ENCODE assay signal across 8 cellular contexts in the genomic region with DNA sequence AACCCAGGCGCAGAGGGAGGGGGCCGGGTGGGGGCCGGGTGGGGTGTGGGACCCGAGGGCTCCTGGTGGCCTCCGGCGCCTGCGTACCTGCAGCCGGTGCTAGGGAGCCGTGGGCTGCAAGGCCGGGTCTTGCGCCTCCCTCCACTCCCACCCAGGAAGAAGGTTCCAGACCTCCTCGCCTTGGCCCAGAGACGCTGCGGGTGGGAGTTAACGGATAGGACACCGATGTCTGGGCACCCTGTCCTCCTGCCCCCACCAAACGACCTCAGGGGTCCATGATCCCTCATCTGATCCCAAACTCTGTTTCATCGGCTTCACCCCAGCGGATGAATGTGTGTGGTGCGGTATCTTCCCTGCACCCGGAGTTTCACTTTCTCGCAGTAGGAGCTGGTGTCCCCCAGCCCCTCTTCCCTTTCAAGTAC. TPM values are rescaled to one million over a fixed set of nuclear protein-coding genes. Genes with fewer than 3 reads are reported as not detected.
DNase-seq lines count a peak whose midpoint lies in the region; ATAC-seq and TF ChIP-seq lines count a peak whose summit lies in the region.

No MANE protein-coding gene starts in this region.

- WGBS in thymus: 3% methylated on average over 22 of the region's 22 CpGs

- H3K4me1 ChIP-seq in left lung: peaks cover 6 to 35% of the 10 kb centered on the region in 2 donors
- peaks cover 7% of the 10 kb centered on the region for H3K4me1 ChIP-seq in thymus (ENCODE audit: control insufficient read depth, insufficient read depth, low read length)

- H3K4me1 Mint-ChIP-seq in HFFc6 (ENCODE audit: low read depth): peaks cover 30% of the 10 kb centered on the region

- H3K4me3 Mint-ChIP-seq in HFFc6: peak overlapping the region; percentile 99

- peaks cover 27% of the 10 kb centered on the region for H3K9me3 ChIP-seq in AG04450 (ENCODE audit: control insufficient read depth, insufficient read depth, low read length)
- no peaks in the 10 kb centered on the region for H3K9me3 ChIP-seq in left lung
- H3K9me3 ChIP-seq in thymus (ENCODE audit: control insufficient read depth): no peaks in the 10 kb centered on the region

- POLR2A ChIA-PET in AG04450 (lab: Yijun Ruan, JAX): interaction anchor here (1.5 kb wide), 1 partner anchor 11 kb away, joined by 4 read pairs; no protein-coding TSS in a partner anchor

- CTCF ChIA-PET in AG04450 (lab: Charles Lee): interaction anchor here (1.0 kb wide), 1 partner anchor 183 kb away, joined by 3 read pairs; no protein-coding TSS in a partner anchor

- TF ChIP-seq CTCF in AG04450 (IDR thresholded peaks at IDR 0.05; ENCODE audit: low read depth, low read length) (no peak), HFFc6 (IDR thresholded peaks at IDR 0.05) (no peak), left lung (IDR thresholded peaks at IDR 0.05) (no peak)

- H3K4me3 ChIP-seq in AG04450 (ENCODE audit: low read depth, low read length): peak overlapping the region; percentile 76
- peak overlapping the region; percentile 46 to 57 for H3K4me3 ChIP-seq in left lung
- H3K4me3 ChIP-seq in thymus (ENCODE audit: low read length): peak overlapping the region; percentile 43

- peaks cover 24% of the 10 kb centered on the region for H3K36me3 Mint-ChIP-seq in HFFc6 (ENCODE audit: low read depth)

- H3K9me3 Mint-ChIP-seq in HFFc6: no peaks in the 10 kb centered on the region; the same call in 1 of the 2 replicates

- intact Hi-C loops in left lung (cut with DNase I): no loop called here

- H3K27me3 Mint-ChIP-seq in HFFc6 (ENCODE audit: insufficient read depth): peaks cover 18% of the 10 kb centered on the region

- DNase-seq in AG04450 (ENCODE audit: low read depth, low spot score) (no peak), HFFc6 (peak; percentile 24), amniotic stem cell (lab: John Stamatoyannopoulos, UW) (peak; percentile 42), left lung (no peak), activated gamma-delta T cell treated with Interleukin-2 at 50 U/mL for 16 hours (no peak), NCI-H345 (lab: John Stamatoyannopoulos, UW) (no peak)
- DNase-seq in stimulated activated CD4-positive, alpha-beta T cell treated with anti-CD3 and anti-CD28 coated beads, Interleukin-1b, Interleukin-23, amount 100 ng/mL, for 48 hours: no peak

- peaks cover 0 to 5% of the 10 kb centered on the region in 2 donors for H3K36me3 ChIP-seq in left lung
- H3K36me3 ChIP-seq in thymus (ENCODE audit: control insufficient read depth, insufficient read depth): no peaks in the 10 kb centered on the region

- ATAC-seq in left lung: no peak

- peak overlapping the region; percentile 69 for H3K27ac Mint-ChIP-seq in HFFc6

- H3K27me3 ChIP-seq in AG04450 (ENCODE audit: control insufficient read depth, insufficient read depth, low read length) (peaks cover 58% of the 10 kb centered on the region), left lung (peaks cover 91 to 100% of the 10 kb centered on the region in 2 donors), thymus (ENCODE audit: control insufficient read depth, insufficient read depth) (peaks cover 92% of the 10 kb centered on the region)

- H3K27ac ChIP-seq in AG04450 (ENCODE audit: low read depth, low read length) (no peak overlapping the region), left lung (peak overlapping the region; percentile 26 to 70), thymus (ENCODE audit: low read depth) (no peak overlapping the region)

RNA-seq across cellular contexts. Expression of a gene that starts 0.9 kb away (rescaled TPM):
- polyA plus RNA-seq in AG04450 (2011; rRNA removed) (1.7 TPM in 2 replicates), thymus (1.8 TPM)
- 0.17 and 0.37 TPM in 2 replicates for polyA minus RNA-seq in AG04450 (2011; rRNA and poly(A)+ RNA removed)
- total RNA-seq in HFFc6 (2021; fragmentation: NEBNext Ultra II Directional; extraction: Animal tissue kit (Norgen Biotek cat#: 25700)): 1 to 10 TPM; 5.5 to 8.6 (median 7.2) TPM
- 1 to 10 TPM; 2.0 to 2.9 TPM for total RNA-seq in left lung

Comparison
In these comparisons a context has a peak if more than half of its experiments do, and no peak if none do; other contexts are left out.
1. DNase-seq: peak in HFFc6 (single experiment) and amniotic stem cell (single experiment); none in AG04450 (single experiment), left lung (0 of 2), activated gamma-delta T cell treated with Interleukin-2 at 50 U/mL for 16 hours (single experiment), stimulated activated CD4-positive, alpha-beta T cell treated with anti-CD3 and anti-CD28 coated beads, Interleukin-1b, Interleukin-23, amount 100 ng/mL, for 48 hours (single experiment) and NCI-H345 (single experiment).
2. H3K27ac ChIP-seq: peak in left lung (2 of 2); none in AG04450 (single experiment) and thymus (single experiment).
3. Peak in every context shown above with its lines, with median percentiles within 50 percentile points of each other: H3K4me3 ChIP-seq.